In the genomic region with DNA sequence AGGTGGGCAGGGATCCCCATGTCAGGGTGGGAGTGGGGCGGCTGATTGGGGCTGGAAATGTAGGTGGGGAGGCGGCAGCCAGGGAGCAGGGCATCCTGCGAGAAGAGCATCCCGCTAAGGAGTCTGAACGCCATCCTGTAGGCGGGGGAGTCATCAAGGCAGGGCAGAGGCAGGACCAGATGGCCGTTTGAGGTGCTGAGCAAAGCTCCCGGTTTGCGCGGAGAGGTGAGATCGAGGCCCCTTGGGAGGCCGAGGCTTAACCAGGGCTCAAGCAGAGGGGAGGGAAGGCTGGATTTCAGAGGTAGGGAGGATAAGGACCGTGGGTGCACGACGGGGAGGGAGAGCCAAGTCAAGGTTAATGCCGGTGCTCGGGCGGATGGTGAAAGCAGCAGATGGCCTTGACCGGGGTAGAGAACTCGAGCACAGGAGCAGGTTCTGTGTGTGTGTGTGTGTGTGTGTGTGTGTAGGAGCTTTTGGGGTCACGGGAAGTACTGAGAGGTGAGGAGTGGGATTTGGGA, we compare ENCODE assay signal across 7 cellular contexts. TPM values are rescaled to one million over a fixed set of nuclear protein-coding genes. Genes with fewer than 3 reads are reported as not detected.
DNase-seq lines count a peak whose midpoint lies in the region; ATAC-seq and TF ChIP-seq lines count a peak whose summit lies in the region.

No MANE protein-coding gene starts in this region.

- H3K4me1 ChIP-seq in aorta (ENCODE audit: control insufficient read depth in 1 of 2, insufficient read depth in 2 of 2, low read length in 2 of 2) = no peaks in the 10 kb centered on the region

- peak overlapping the region; percentile 97 for H3K27ac Mint-ChIP-seq in HFFc6
- H3K27ac Mint-ChIP-seq in mesothelial cell of epicardium = peak overlapping the region; percentile 90

- H3K36me3 Mint-ChIP-seq in HFFc6 (ENCODE audit: low read depth) = peaks cover 42% of the 10 kb centered on the region
- H3K36me3 Mint-ChIP-seq in mesothelial cell of epicardium = peaks cover 34% of the 10 kb centered on the region

- TF ChIP-seq CTCF in HFFc6 (IDR thresholded peaks at IDR 0.05) (no peak), coronary artery (IDR thresholded peaks at IDR 0.05) (no peak), mesothelial cell of epicardium (IDR thresholded peaks at IDR 0.05; ENCODE audit: unreplicated experiment) (no peak)

- peaks cover 0 to 2% of the 10 kb centered on the region in 2 donors for H3K36me3 ChIP-seq in aorta (ENCODE audit: control insufficient read depth in 1 of 2, insufficient read depth in 2 of 2, low read length in 1 of 2)

- H3K4me3 ChIP-seq in coronary artery (peak overlapping the region; percentile 88), aorta (ENCODE audit: low read length in 2 of 2) (peak overlapping the region; percentile 57 to 66)

- in situ Hi-C loops in G401 (cut with HindIII; ENCODE audit: low sequenced_read_pairs) = no loop called here

- no peaks in the 10 kb centered on the region for H3K27me3 ChIP-seq in aorta (ENCODE audit: control insufficient read depth in 1 of 2, insufficient read depth in 2 of 2, low read length in 1 of 2)

- intact Hi-C loops in aorta (cut with DNase I) = loop anchor here in 1 of 2 donors (5.0 kb wide), 1 partner anchor 43 kb away; a partner anchor contains a TSS

- WGBS in aorta, 2 donors = 4 to 5% methylated on average over 20 to 21 of the region's 21 CpGs

- DNase-seq in G401 (ENCODE audit: low spot score) (peak; percentile 50), HFFc6 (no peak), RKO (ENCODE audit: low spot score) (peak; percentile 68), coronary artery (ENCODE audit: low spot score) (no peak), mesothelial cell of epicardium (ENCODE audit: low spot score in 2 of 2, unreplicated experiment in 2 of 2) (peak in 1 of 2 experiments; percentile 50), aorta (peak in 1 of 2 donors; percentile 57), GOT3 (lab: John Stamatoyannopoulos, UW) (no peak)

- H3K9me3 ChIP-seq in aorta (ENCODE audit: control insufficient read depth, low read length) = no peaks in the 10 kb centered on the region

- peak; percentile 17 for ATAC-seq in aorta (ENCODE audit: low FRiP score)

- no peaks in the 10 kb centered on the region for H3K9me3 Mint-ChIP-seq in HFFc6
- no peaks in the 10 kb centered on the region for H3K9me3 Mint-ChIP-seq in mesothelial cell of epicardium

- H3K27me3 Mint-ChIP-seq in HFFc6 (ENCODE audit: insufficient read depth) (peaks cover 1% of the 10 kb centered on the region), mesothelial cell of epicardium (ENCODE audit: low read depth) (no peaks in the 10 kb centered on the region)

- H3K4me3 Mint-ChIP-seq in HFFc6 (peak overlapping the region; percentile 91), mesothelial cell of epicardium (peak overlapping the region; percentile 89)

- H3K4me1 Mint-ChIP-seq in HFFc6 (ENCODE audit: low read depth) (peaks cover 40% of the 10 kb centered on the region), mesothelial cell of epicardium (peaks cover 13% of the 10 kb centered on the region)

- H3K27ac ChIP-seq in coronary artery = peak overlapping the region; percentile 92 to 93
- H3K27ac ChIP-seq in aorta (ENCODE audit: low read depth in 1 of 2, low read length in 2 of 2) = peak overlapping the region; percentile 40 to 66

RNA-seq across cellular contexts. Expression of a gene that starts 0.5 kb away (rescaled TPM):
- 522 and 689 TPM in 2 replicates for total RNA-seq in G401 (2014; rRNA removed; shearing (Covaris generic))
- total RNA-seq in HFFc6 (2021; fragmentation: NEBNext Ultra II Directional; extraction: Animal tissue kit (Norgen Biotek cat#: 25700)) = 100 to 1,000 TPM; 709 to 868 (median 778) TPM
- total RNA-seq in mesothelial cell of epicardium (381 to 412 TPM (median 390 TPM) in 3 replicates), aorta (100 to 1,000 TPM; 306 to 366 TPM)
- polyA plus RNA-seq in aorta = 100 to 1,000 TPM; 838 to 992 TPM

RNA-seq across cellular contexts. Expression of a gene that starts 12.4 kb away (rescaled TPM):
- 376 and 415 TPM in 2 replicates for total RNA-seq in G401 (2014; rRNA removed; shearing (Covaris generic))
- 100 to 1,000 TPM; 309 to 358 (median 320) TPM for total RNA-seq in HFFc6 (2021; fragmentation: NEBNext Ultra II Directional; extraction: Animal tissue kit (Norgen Biotek cat#: 25700))
- 114 to 125 TPM (median 124 TPM) in 3 replicates for total RNA-seq in mesothelial cell of epicardium
- 10 to 100 TPM; 24.5 to 42.3 TPM for total RNA-seq in aorta
- 10 to 100 TPM; 30.5 to 34.8 TPM for polyA plus RNA-seq in aorta

RNA-seq across cellular contexts. Expression of a gene that starts 45.1 kb away (rescaled TPM):
- 111 and 158 TPM in 2 replicates for total RNA-seq in G401 (2014; rRNA removed; shearing (Covaris generic))
- total RNA-seq in HFFc6 (2021; fragmentation: NEBNext Ultra II Directional; extraction: Animal tissue kit (Norgen Biotek cat#: 25700)) = 10 to 100 TPM; 54.3 to 78.1 (median 61.3) TPM
- total RNA-seq in mesothelial cell of epicardium = 67.0 to 74.3 TPM (median 72.9 TPM) in 3 replicates
- total RNA-seq in aorta = 100 to 1,000 TPM; 137 to 151 TPM
- polyA plus RNA-seq in aorta = 10 to 100 TPM; 20.7 to 33.8 TPM

Comparison
In these comparisons a context has a peak if more than half of its experiments do, and no peak if none do; other contexts are left out.
1. DNase-seq: peak in G401 (single experiment) and RKO (single experiment); none in HFFc6 (single experiment), coronary artery (single experiment) and GOT3 (single experiment).